In genomic region chr17:28384281-28385036, GRCh38 we compare ENCODE assay signal across 9 cellular contexts. TPM values are rescaled to one million over a fixed set of nuclear protein-coding genes. Genes with fewer than 3 reads are reported as not detected.
DNase-seq lines count a peak whose midpoint lies in the region; ATAC-seq, FAIRE-seq and TF ChIP-seq lines count a peak whose summit lies in the region.
"Had no signal": no experiment of that assay in that cellular context is flagged by ENCODE, and none has a peak within 500 bp of the region (broad histone marks: within the 10 kb centered on the region; RNA-seq: fewer than 3 reads in every experiment).

No MANE protein-coding gene starts in this region.

- H3K9me2 ChIP-seq in Loucy (replicated peaks; ENCODE audit: low read depth, low read length) = no peaks in the 10 kb centered on the region

- H3K4me1 ChIP-seq in Loucy (ENCODE audit: insufficient read depth, low read length, poor library complexity, severe bottlenecking) (peaks cover 13% of the 10 kb centered on the region), esophagus (ENCODE audit: control insufficient read depth in 2 of 2, insufficient read depth in 2 of 2, low read length in 1 of 2) (peaks cover 5 to 8% of the 10 kb centered on the region in 2 donors), pancreas (peaks cover 0 to 7% (median 0%) of the 10 kb centered on the region in 3 donors), upper lobe of left lung (peaks cover 20 to 44% (median 36%) of the 10 kb centered on the region in 4 donors), mammary epithelial cell (ENCODE audit: insufficient read depth, low read length) (peaks cover 13% of the 10 kb centered on the region)

- no peaks in the 10 kb centered on the region for H3K36me3 ChIP-seq in Loucy (ENCODE audit: insufficient read depth, low read length)
- H3K36me3 ChIP-seq in esophagus (ENCODE audit: control insufficient read depth in 2 of 2, insufficient read depth in 2 of 2, low read length in 1 of 2) = peaks cover 0 to 6% of the 10 kb centered on the region in 2 donors
- H3K36me3 ChIP-seq in pancreas = peaks cover 0 to 14% (median 10%) of the 10 kb centered on the region in 3 donors
- peaks cover 0 to 17% (median 11%) of the 10 kb centered on the region in 4 donors for H3K36me3 ChIP-seq in upper lobe of left lung
- no peaks in the 10 kb centered on the region for H3K36me3 ChIP-seq in mammary epithelial cell (ENCODE audit: insufficient read depth, low read length)

- dilution Hi-C loops in mammary epithelial cell (cut with HindIII; ENCODE audit: low sequenced_read_pairs) = loop anchor here (10.0 kb wide), 1 partner anchor 160 kb away; no protein-coding TSS in a partner anchor

- CTCF ChIA-PET in activated CD4-positive, alpha-beta memory T cell treated with anti-CD3 and anti-CD28 coated beads, Interleukin-2, amount 10 ng/mL, durations not matched to agents 7 days and 5 days (lab: Charles Lee) = interaction anchor here (0.5 to 2.7 kb wide), 5 partner anchors 13 to 156 kb away, joined by 3 to 12 read pairs (median 3); partner anchors contain the start of gene SARM1
- CTCF ChIA-PET in mammary epithelial cell (lab: Charles Lee; ENCODE audit: low non-redundant PET) = no interaction called here

- peaks cover 17% of the 10 kb centered on the region for H3K36me3 Mint-ChIP-seq in activated CD4-positive, alpha-beta memory T cell treated with anti-CD3 and anti-CD28 coated beads, Interleukin-2, amount 10 ng/mL, durations not matched to agents 7 days and 5 days (ENCODE audit: low read depth)

- TF ChIP-seq POLR2A in upper lobe of left lung (IDR thresholded peaks at IDR 0.05) = peak in 2 of 4 donors; percentile 30 to 78

- ATAC-seq in GM19328 (IDR thresholded peaks at IDR 0.05; ENCODE audit: unreplicated experiment) (peak; percentile 58), pancreas (peak; percentile 93 to 96 (median 94)), upper lobe of left lung (ENCODE audit: low FRiP score in 2 of 2) (peak; percentile 86 to 93)

- H3K9me3 ChIP-seq in Loucy (ENCODE audit: insufficient read depth, low read depth, low read length) = no peaks in the 10 kb centered on the region
- H3K9me3 ChIP-seq in esophagus (ENCODE audit: control insufficient read depth in 2 of 2, insufficient read depth in 1 of 2, low read depth in 1 of 2, low read length in 1 of 2) = no peaks in the 10 kb centered on the region
- H3K9me3 ChIP-seq in pancreas = no peaks in the 10 kb centered on the region
- no peaks in the 10 kb centered on the region for H3K9me3 ChIP-seq in upper lobe of left lung
- no peaks in the 10 kb centered on the region for H3K9me3 ChIP-seq in mammary epithelial cell (replicated peaks; ENCODE audit: insufficient read depth, low read length)

- POLR2A ChIA-PET in activated CD4-positive, alpha-beta memory T cell treated with anti-CD3 and anti-CD28 coated beads, Interleukin-2, amount 10 ng/mL, durations not matched to agents 7 days and 5 days (lab: Charles Lee) = interaction anchor here (0.6 to 4.4 kb wide), 10 partner anchors 10 to 215 kb away, joined by 3 to 43 read pairs (median 7); partner anchors contain the start of genes IFT20, PIGS, POLDIP2 and SARM1

- intact Hi-C loops in pancreas (cut with DNase I) (no loop called here), mammary epithelial cell (cut with micrococcal nuclease) (no loop called here)

- peak overlapping the region; percentile 78 for H3K4me2 ChIP-seq in Loucy (ENCODE audit: low read depth, low read length, poor library complexity, severe bottlenecking)
- H3K4me2 ChIP-seq in mammary epithelial cell (ENCODE audit: insufficient read depth, low read depth, low read length) = no peak overlapping the region

- H4K20me1 ChIP-seq in Loucy (ENCODE audit: insufficient read depth, low read length, poor library complexity, severe bottlenecking) (no peaks in the 10 kb centered on the region), mammary epithelial cell (ENCODE audit: insufficient read depth, low read length) (no peaks in the 10 kb centered on the region)

- no TSS peak for BruUV-seq in mammary epithelial cell (replicated peaks; lab: Mats Ljungman, UMichigan)

- no peaks in the 10 kb centered on the region for H3K27me3 Mint-ChIP-seq in activated CD4-positive, alpha-beta memory T cell treated with anti-CD3 and anti-CD28 coated beads, Interleukin-2, amount 10 ng/mL, durations not matched to agents 7 days and 5 days

- H3K4me3 Mint-ChIP-seq in activated CD4-positive, alpha-beta memory T cell treated with anti-CD3 and anti-CD28 coated beads, Interleukin-2, amount 10 ng/mL, durations not matched to agents 7 days and 5 days = peak overlapping the region; percentile 86

- FAIRE-seq in pancreas (lab: Jason Lieb, UNC) = no peak

- in situ Hi-C loops in mammary epithelial cell (cut with MboI; ENCODE audit: low sequenced_read_pairs in 2 of 2) = no loop called here

- H3K27ac ChIP-seq in esophagus (ENCODE audit: low read depth in 2 of 2, low read length in 1 of 2) (peak overlapping the region; percentile 16 to 48), pancreas (peak overlapping the region; percentile 51 to 80 (median 65)), upper lobe of left lung (peak overlapping the region; percentile 22 to 75 (median 58)), mammary epithelial cell (ENCODE audit: insufficient read depth, low read depth, low read length) (no peak overlapping the region)

- H3K79me2 ChIP-seq in Loucy (ENCODE audit: insufficient read depth, low read length) (no peaks in the 10 kb centered on the region), mammary epithelial cell (ENCODE audit: insufficient read depth, low read length) (no peaks in the 10 kb centered on the region)

- H3K27ac Mint-ChIP-seq in activated CD4-positive, alpha-beta memory T cell treated with anti-CD3 and anti-CD28 coated beads, Interleukin-2, amount 10 ng/mL, durations not matched to agents 7 days and 5 days = peak overlapping the region; percentile 78

- 15 to 22% methylated on average over 52 to 56 of the region's 56 CpGs for WGBS in esophagus, 2 donors
- 3 to 7% methylated on average over 56 of the region's 56 CpGs for WGBS in pancreas, 2 donors
- 21 to 40% methylated on average over 21 to 28 of the region's 56 CpGs for WGBS in upper lobe of left lung, 2 donors
- WGBS in mammary epithelial cell (ENCODE audit: low coverage, missing lambda C conversion rate) = 86% methylated on average over 40 of the region's 56 CpGs

- peak overlapping the region; percentile 83 for H3K4me3 ChIP-seq in Loucy (ENCODE audit: low read length, poor library complexity, severe bottlenecking)
- H3K4me3 ChIP-seq in esophagus (ENCODE audit: low read depth in 1 of 2, low read length in 2 of 2) = peak overlapping the region; percentile 52 to 65
- peak overlapping the region; percentile 53 to 66 (median 64) for H3K4me3 ChIP-seq in pancreas
- peak overlapping the region; percentile 36 to 71 (median 60) for H3K4me3 ChIP-seq in upper lobe of left lung
- H3K4me3 ChIP-seq in mammary epithelial cell (replicated peaks in 1 of 3; ENCODE audit: insufficient read depth in 1 of 3, low read depth in 2 of 3, low read length in 3 of 3) = no peak overlapping the region

- no peak for TF ChIP-seq EP300 in upper lobe of left lung (IDR thresholded peaks at IDR 0.05)

- H3K9ac ChIP-seq in Loucy (ENCODE audit: low read depth, low read length, poor library complexity, severe bottlenecking) (peak overlapping the region; percentile 77), mammary epithelial cell (ENCODE audit: insufficient read depth, low read length) (no peak overlapping the region)

- H2AFZ ChIP-seq in Loucy (ENCODE audit: low read length) (peak overlapping the region; percentile 91), mammary epithelial cell (ENCODE audit: low read depth, low read length) (no peak overlapping the region)

- TF ChIP-seq CTCF in Loucy (conservative IDR thresholded peaks at IDR 0.05; ENCODE audit: low read length) (no peak), pancreas (IDR thresholded peaks at IDR 0.05) (no peak), upper lobe of left lung (IDR thresholded peaks at IDR 0.05) (no peak), mammary epithelial cell (conservative IDR thresholded peaks at IDR 0.05 in 1 of 2, IDR thresholded peaks at IDR 0.05 in 1 of 2; ENCODE audit: extremely low read depth in 1 of 2, insufficient read depth in 1 of 2, low read depth in 1 of 2, low read length in 2 of 2) (no peak)

- peaks cover 32% of the 10 kb centered on the region for H3K4me1 Mint-ChIP-seq in activated CD4-positive, alpha-beta memory T cell treated with anti-CD3 and anti-CD28 coated beads, Interleukin-2, amount 10 ng/mL, durations not matched to agents 7 days and 5 days

- H3K9me3 Mint-ChIP-seq in activated CD4-positive, alpha-beta memory T cell treated with anti-CD3 and anti-CD28 coated beads, Interleukin-2, amount 10 ng/mL, durations not matched to agents 7 days and 5 days = no peaks in the 10 kb centered on the region

- DNase-seq in activated CD4-positive, alpha-beta memory T cell treated with anti-CD3 and anti-CD28 coated beads, Interleukin-2, amount 10 ng/mL, durations not matched to agents 7 days and 5 days = peak; percentile 80
- peak; percentile 87 to 96 (median 90) for DNase-seq in pancreas
- peak; percentile 86 to 89 for DNase-seq in upper lobe of left lung
- DNase-seq in H4 (ENCODE audit: low spot score) = no peak
- DNase-seq in mammary epithelial cell = no peak

- H3K27me3 ChIP-seq in Loucy (ENCODE audit: insufficient read depth, low read length, poor library complexity, severe bottlenecking) (no peaks in the 10 kb centered on the region), esophagus (ENCODE audit: control insufficient read depth in 1 of 2, insufficient read depth in 2 of 2, low read length in 2 of 2) (no peaks in the 10 kb centered on the region), pancreas (no peaks in the 10 kb centered on the region), upper lobe of left lung (no peaks in the 10 kb centered on the region), mammary epithelial cell (ENCODE audit: insufficient read depth, low read length) (no peaks in the 10 kb centered on the region)

- no peaks in the 10 kb centered on the region for H3F3A ChIP-seq in Loucy (ENCODE audit: low read depth)

RNA-seq across cellular contexts. Expression of gene SARM1, which starts 13.0 kb away (rescaled TPM):
- total RNA-seq in activated CD4-positive, alpha-beta memory T cell treated with anti-CD3 and anti-CD28 coated beads, Interleukin-2, amount 10 ng/mL, durations not matched to agents 7 days and 5 days = 10 to 100 TPM; 17.2 to 17.5 TPM
- polyA plus RNA-seq in esophagus (1 to 10 TPM; 3.0 to 4.4 TPM), pancreas (10 to 100 TPM; 15.7 to 19.0 TPM), mammary epithelial cell (0.97 TPM)
- total RNA-seq in pancreas (10 to 100 TPM; 14.2 to 22.1 (median 17.4) TPM), upper lobe of left lung (10 to 100 TPM; 10.3 to 33.5 (median 13.9) TPM), mammary epithelial cell (1 to 10 TPM; 4.8 to 8.7 TPM)
- total RNA-seq in H4 (2014; rRNA removed; shearing (Covaris generic)) = 8.7 and 11.2 TPM in 2 replicates
- 0.67 TPM for polyA minus RNA-seq in mammary epithelial cell

RNA-seq across cellular contexts. Expression of gene VTN, which starts 14.4 kb away (rescaled TPM):
- total RNA-seq in activated CD4-positive, alpha-beta memory T cell treated with anti-CD3 and anti-CD28 coated beads, Interleukin-2, amount 10 ng/mL, durations not matched to agents 7 days and 5 days = under 1 TPM in 1 of 2 experiments, not detected in 1; 0.15 TPM
- polyA plus RNA-seq in esophagus = under 1 TPM; 0.22 to 0.51 TPM
- 10 to 100 TPM in 2 of 6 donors, 1 to 10 TPM in 4; 5.2 to 21.5 (median 9.5) TPM for total RNA-seq in pancreas
- 10 to 100 TPM; 14.6 to 21.6 TPM for polyA plus RNA-seq in pancreas
- 1 to 10 TPM in 4 of 6 donors, under 1 TPM in 1, not detected in 1; 0.67 to 6.4 (median 2.3) TPM for total RNA-seq in upper lobe of left lung
- total RNA-seq in H4 (2014; rRNA removed; shearing (Covaris generic)) = not detected in 2 replicates
- not detected for total RNA-seq in mammary epithelial cell
- not detected for polyA plus RNA-seq in mammary epithelial cell
- not detected for polyA minus RNA-seq in mammary epithelial cell

RNA-seq across cellular contexts. Expression of gene SEBOX, which starts 19.5 kb away (rescaled TPM):
- not detected for total RNA-seq in activated CD4-positive, alpha-beta memory T cell treated with anti-CD3 and anti-CD28 coated beads, Interleukin-2, amount 10 ng/mL, durations not matched to agents 7 days and 5 days
- polyA plus RNA-seq in esophagus (not detected), pancreas (not detected), mammary epithelial cell (not detected)
- total RNA-seq in pancreas (not detected), upper lobe of left lung (not detected), mammary epithelial cell (not detected)
- total RNA-seq in H4 (2014; rRNA removed; shearing (Covaris generic)) = not detected in 2 replicates
- polyA minus RNA-seq in mammary epithelial cell = not detected
- total RNA-seq: activated CD8-positive, alpha-beta memory T cell treated with anti-CD3 and anti-CD28 coated beads for 36 hours had no signal

RNA-seq across cellular contexts. Expression of gene SLC46A1, which starts 21.6 kb away (rescaled TPM):
- 1 to 10 TPM in 1 of 2 experiments, under 1 TPM in 1; 0.96 to 1.1 TPM for total RNA-seq in activated CD4-positive, alpha-beta memory T cell treated with anti-CD3 and anti-CD28 coated beads, Interleukin-2, amount 10 ng/mL, durations not matched to agents 7 days and 5 days
- 1 to 10 TPM in 1 of 2 donors, under 1 TPM in 1; 0.86 to 1.6 TPM for polyA plus RNA-seq in esophagus
- total RNA-seq in pancreas = 10 to 100 TPM in 1 of 6 donors, 1 to 10 TPM in 5; 6.0 to 13.8 (median 7.4) TPM
- 1 to 10 TPM; 5.8 to 7.8 TPM for polyA plus RNA-seq in pancreas
- 10 to 100 TPM; 15.0 to 44.0 (median 19.8) TPM for total RNA-seq in upper lobe of left lung
- total RNA-seq in H4 (2014; rRNA removed; shearing (Covaris generic)) = 4.7 and 4.9 TPM in 2 replicates
- total RNA-seq in mammary epithelial cell = 10 to 100 TPM; 15.3 to 47.8 TPM
- polyA plus RNA-seq in mammary epithelial cell = 11.6 TPM
- polyA minus RNA-seq in mammary epithelial cell = 12.0 TPM

RNA-seq across cellular contexts. Expression of gene POLDIP2, which starts 27.1 kb away (rescaled TPM):
- 10 to 100 TPM; 54.3 to 56.2 TPM for total RNA-seq in activated CD4-positive, alpha-beta memory T cell treated with anti-CD3 and anti-CD28 coated beads, Interleukin-2, amount 10 ng/mL, durations not matched to agents 7 days and 5 days
- 10 to 100 TPM; 29.8 to 69.3 TPM for polyA plus RNA-seq in esophagus
- total RNA-seq in pancreas = 10 to 100 TPM; 40.7 to 51.2 (median 42.5) TPM
- polyA plus RNA-seq in pancreas = 10 to 100 TPM; 28.3 to 41.0 TPM
- 10 to 100 TPM; 50.3 to 74.5 (median 60.0) TPM for total RNA-seq in upper lobe of left lung
- total RNA-seq in H4 (2014; rRNA removed; shearing (Covaris generic)) = 108 and 110 TPM in 2 replicates
- 10 to 100 TPM; 76.3 to 80.5 TPM for total RNA-seq in mammary epithelial cell
- polyA plus RNA-seq in mammary epithelial cell = 99.9 TPM
- polyA minus RNA-seq in mammary epithelial cell = 71.4 TPM

Comparison
In these comparisons a context has a peak if more than half of its experiments do, and no peak if none do; other contexts are left out.
1. H3K4me3 ChIP-seq: peak in Loucy (single experiment), esophagus (2 of 2), pancreas (4 of 4) and upper lobe of left lung (4 of 4); none in mammary epithelial cell (0 of 3).
2. DNase-seq: peak in activated CD4-positive, alpha-beta memory T cell treated with anti-CD3 and anti-CD28 coated beads, Interleukin-2, amount 10 ng/mL, durations not matched to agents 7 days and 5 days (single experiment), pancreas (6 of 6) and upper lobe of left lung (2 of 2); none in H4 (single experiment) and mammary epithelial cell (single experiment).
3. Peak in every context shown above with its lines, with median percentiles within 50 percentile points of each other: ATAC-seq.